10 cellular contexts compared by ENCODE assay signal in genomic region chr3:30667250-30667585, GRCh38.
A peak's percentile ranks its signal among the peaks of the same experiment; 100 is the strongest.
DNase-seq lines count a peak whose midpoint lies in the region; ATAC-seq, FAIRE-seq and TF ChIP-seq lines count a peak whose summit lies in the region.
"Had no signal": no experiment of that assay in that cellular context is flagged by ENCODE, and none has a peak within 500 bp of the region (broad histone marks: within the 10 kb centered on the region; RNA-seq: fewer than 3 reads in every experiment).

No MANE protein-coding gene starts in this region.

- H3K27ac ChIP-seq in A549 (peak overlapping the region in 1 of 2 experiments; percentile 52; a peak in 2 of 6 replicates), HCT116 (ENCODE audit: low read depth, low read length) (no peak overlapping the region)

- peak overlapping the region; percentile 81 for H3K27ac Mint-ChIP-seq in activated CD4-positive, alpha-beta memory T cell treated with anti-CD3 and anti-CD28 coated beads, Interleukin-2, amount 10 ng/mL, durations not matched to agents 7 days and 5 days

- no peak overlapping the region for H3K4me3 Mint-ChIP-seq in activated CD4-positive, alpha-beta memory T cell treated with anti-CD3 and anti-CD28 coated beads, Interleukin-2, amount 10 ng/mL, durations not matched to agents 7 days and 5 days

- H3K4me3 ChIP-seq in A549 (no peak overlapping the region), HCT116 (replicated peaks in 1 of 2; ENCODE audit: low read depth in 1 of 2, low read length in 2 of 2) (no peak overlapping the region)

- RAD21 ChIA-PET in HCT116 (lab: Charles Lee; ENCODE audit: low non-redundant PET in 1 of 2, low total read pairs in 2 of 2, uncharacterized antibody in 2 of 2, unreplicated experiment in 2 of 2) = no interaction called here

- peaks cover 21 to 39% of the 10 kb centered on the region in 2 experiments; a peak in 3 of 4 replicates for H3K36me3 ChIP-seq in HCT116 (ENCODE audit: control insufficient read depth in 1 of 2, insufficient read depth in 2 of 2, low read length in 2 of 2)

- H2AFZ ChIP-seq in HCT116 (ENCODE audit: low read depth, low read length, poor library complexity, severe bottlenecking) = no peak overlapping the region

- no peak for DNase-seq in A549 (ENCODE audit: low read depth in 1 of 2, low spot score in 1 of 2)
- no peak for DNase-seq in HCT116 (ENCODE audit: low read depth, low spot score)
- DNase-seq in activated CD4-positive, alpha-beta memory T cell treated with anti-CD3 and anti-CD28 coated beads, Interleukin-2, amount 10 ng/mL, durations not matched to agents 7 days and 5 days = peak; percentile 46
- no peak for DNase-seq in left colon
- DNase-seq in globus pallidus (ENCODE audit: low spot score) = no peak
- no peak for DNase-seq in foreskin melanocyte
- no peak for DNase-seq in NCI-H1436 treated with DMSO at 0.1 percent for 48 hours (lab: John Stamatoyannopoulos, UW)
- DNase-seq in H54 (ENCODE audit: insufficient read length, low spot score) = no peak
- DNase-seq: activated CD4-positive, CD25-positive, alpha-beta regulatory T cell treated with anti-CD3 and anti-CD28 coated beads, Interleukin-2, amount 50 U/mL, for 72 hours; NCI-H2227 treated with DMSO at 0.1 percent for 48 hours had no signal

- no peaks in the 10 kb centered on the region for H3K9me2 ChIP-seq in HCT116 (ENCODE audit: insufficient read depth)

- no peak for FAIRE-seq in A549 (lab: Jason Lieb, UNC)
- FAIRE-seq in H54 (lab: Jason Lieb, UNC) = no peak

- CTCF ChIA-PET in A549 (lab: Yijun Ruan, JAX) (interaction anchor here (1.2 kb wide), 1 partner anchor 10 kb away, joined by 3 read pairs; no protein-coding TSS in a partner anchor), HCT116 (lab: Charles Lee) (interaction anchor here (1.5 kb wide), 1 partner anchor 26 kb away, joined by 3 read pairs; no protein-coding TSS in a partner anchor)
- CTCF ChIA-PET in activated CD4-positive, alpha-beta memory T cell treated with anti-CD3 and anti-CD28 coated beads, Interleukin-2, amount 10 ng/mL, durations not matched to agents 7 days and 5 days (lab: Charles Lee) = interaction anchor here (1.0 to 1.5 kb wide), 2 partner anchors 9 to 26 kb away, joined by 3 to 6 read pairs; no protein-coding TSS in a partner anchor

- peaks cover 74% of the 10 kb centered on the region for H3K36me3 Mint-ChIP-seq in activated CD4-positive, alpha-beta memory T cell treated with anti-CD3 and anti-CD28 coated beads, Interleukin-2, amount 10 ng/mL, durations not matched to agents 7 days and 5 days (ENCODE audit: low read depth)

- H3K79me2 ChIP-seq in HCT116 (ENCODE audit: insufficient read depth, low read length) = peaks cover 91% of the 10 kb centered on the region

- H4K20me1 ChIP-seq in HCT116 (ENCODE audit: insufficient read depth) = peaks cover 9% of the 10 kb centered on the region; the same call in 1 of the 2 replicates

- TF ChIP-seq POLR2A in A549 (IDR thresholded peaks at IDR 0.05; ENCODE audit: low read length) = no peak
- TF ChIP-seq POLR2A in HCT116 (IDR thresholded peaks at IDR 0.05; ENCODE audit: borderline replicate concordance, extremely low read depth, insufficient read depth, insufficient read length) = no peak
- no peak for TF ChIP-seq POLR2A in H54 (IDR thresholded peaks at IDR 0.05; ENCODE audit: low read depth, low read length)

- H3K27me3 ChIP-seq in HCT116 (ENCODE audit: insufficient read depth, low read length) = no peaks in the 10 kb centered on the region

- WGBS in A549 (ENCODE audit: missing lambda C conversion rate) = 94% methylated on average over 2 of the region's 2 CpGs

- peaks cover 85% of the 10 kb centered on the region for H3K4me1 Mint-ChIP-seq in activated CD4-positive, alpha-beta memory T cell treated with anti-CD3 and anti-CD28 coated beads, Interleukin-2, amount 10 ng/mL, durations not matched to agents 7 days and 5 days

- no peak for TF ChIP-seq CTCF in A549 (IDR thresholded peaks at IDR 0.05)
- no peak for TF ChIP-seq CTCF in HCT116 (IDR thresholded peaks at IDR 0.05 in 2 of 3, conservative IDR thresholded peaks at IDR 0.05 in 1 of 3; ENCODE audit: borderline replicate concordance in 1 of 3, insufficient read depth in 1 of 3, low read depth in 2 of 3, low read length in 2 of 3)

- POLR2A ChIA-PET in A549 (lab: Yijun Ruan, JAX) = no interaction called here
- POLR2A ChIA-PET in HCT116 (lab: Charles Lee) = no interaction called here
- POLR2A ChIA-PET in activated CD4-positive, alpha-beta memory T cell treated with anti-CD3 and anti-CD28 coated beads, Interleukin-2, amount 10 ng/mL, durations not matched to agents 7 days and 5 days (lab: Charles Lee) = interaction anchor here (0.7 to 4.3 kb wide), 15 partner anchors 9 to 62 kb away, joined by 3 to 38 read pairs (median 5); partner anchors contain the start of gene TGFBR2

- TF ChIP-seq RAD21 in A549 (conservative IDR thresholded peaks at IDR 0.05 in 1 of 2, IDR thresholded peaks at IDR 0.05 in 1 of 2) (no peak), HCT116 (IDR thresholded peaks at IDR 0.05; ENCODE audit: low read depth) (no peak)

- H3K4me1 ChIP-seq in A549 (peaks cover 36% of the 10 kb centered on the region), HCT116 (ENCODE audit: control insufficient read depth in 1 of 2, insufficient read depth in 2 of 2, low read length in 2 of 2) (peaks cover 43 to 49% of the 10 kb centered on the region in 2 experiments)

- H3K27me3 Mint-ChIP-seq in activated CD4-positive, alpha-beta memory T cell treated with anti-CD3 and anti-CD28 coated beads, Interleukin-2, amount 10 ng/mL, durations not matched to agents 7 days and 5 days = no peaks in the 10 kb centered on the region

- no peak overlapping the region for H3K9ac ChIP-seq in HCT116 (ENCODE audit: low read length)

- H3K9me3 Mint-ChIP-seq in activated CD4-positive, alpha-beta memory T cell treated with anti-CD3 and anti-CD28 coated beads, Interleukin-2, amount 10 ng/mL, durations not matched to agents 7 days and 5 days = no peaks in the 10 kb centered on the region

- H3K4me2 ChIP-seq in A549 = peak overlapping the region; percentile 20; the same call in 1 of the 3 replicates
- H3K4me2 ChIP-seq in HCT116 (ENCODE audit: low read length) = peak overlapping the region; percentile 23; the same call in 1 of the 2 replicates

- H3K9me3 ChIP-seq in A549 (no peaks in the 10 kb centered on the region), HCT116 (ENCODE audit: control insufficient read depth in 1 of 2, insufficient read depth in 1 of 2, low read depth in 1 of 2, low read length in 2 of 2) (no peaks in the 10 kb centered on the region)

- peak in 1 of 2 experiments; percentile 29; a peak in 2 of 6 replicates for ATAC-seq in A549
- ATAC-seq in HCT116 = peak; percentile 59; the same call in 1 of the 2 replicates
- peak; percentile 42 for ATAC-seq in left colon

- TF ChIP-seq EP300 in A549 (IDR thresholded peaks at IDR 0.05) = no peak

- BruUV-seq in HCT116 (replicated peaks; lab: Mats Ljungman, UMichigan) = no TSS peak

- intact Hi-C loops in HCT116 (cut with micrococcal nuclease) (no loop called here), left colon (cut with DNase I, micrococcal nuclease) (no loop called here)

TF ChIP-seq in A549, 52 proteins besides CTCF, POLR2A, EP300 and RAD21:
- TF ChIP-seq SMC3 (IDR thresholded peaks at IDR 0.05) = no peak
- no peak for TF ChIP-seq ESRRA (IDR thresholded peaks at IDR 0.05; ENCODE audit: borderline replicate concordance, low read length)
- TF ChIP-seq RFX5 (IDR thresholded peaks at IDR 0.05) = no peak

TF ChIP-seq in HCT116, 20 proteins besides CTCF, POLR2A, EP300 and RAD21:
- TF ChIP-seq YY1 (IDR thresholded peaks at IDR 0.05; ENCODE audit: extremely low read depth, insufficient replicate concordance, low read depth, low read length) = no peak
- peak; percentile 34 for TF ChIP-seq TCF7L2 (IDR thresholded peaks at IDR 0.05; ENCODE audit: borderline replicate concordance, extremely low read depth, insufficient read depth, insufficient read length)
- no peak for TF ChIP-seq ZNF274 (IDR thresholded peaks at IDR 0.05; ENCODE audit: low read depth, low read length)
- TF ChIP-seq REST (IDR thresholded peaks at IDR 0.05; ENCODE audit: low read depth) = no peak
- 0 out of 2 replicates have a peak, but pooled peaks have one; percentile 12 for TF ChIP-seq JUND (IDR thresholded peaks at IDR 0.05)
- TF ChIP-seq EGR1 (IDR thresholded peaks at IDR 0.05; ENCODE audit: low read depth) = peak; percentile 66; the same call in 1 of the 2 replicates
